ENCODE assay signal across 11 cellular contexts in the genomic region with DNA sequence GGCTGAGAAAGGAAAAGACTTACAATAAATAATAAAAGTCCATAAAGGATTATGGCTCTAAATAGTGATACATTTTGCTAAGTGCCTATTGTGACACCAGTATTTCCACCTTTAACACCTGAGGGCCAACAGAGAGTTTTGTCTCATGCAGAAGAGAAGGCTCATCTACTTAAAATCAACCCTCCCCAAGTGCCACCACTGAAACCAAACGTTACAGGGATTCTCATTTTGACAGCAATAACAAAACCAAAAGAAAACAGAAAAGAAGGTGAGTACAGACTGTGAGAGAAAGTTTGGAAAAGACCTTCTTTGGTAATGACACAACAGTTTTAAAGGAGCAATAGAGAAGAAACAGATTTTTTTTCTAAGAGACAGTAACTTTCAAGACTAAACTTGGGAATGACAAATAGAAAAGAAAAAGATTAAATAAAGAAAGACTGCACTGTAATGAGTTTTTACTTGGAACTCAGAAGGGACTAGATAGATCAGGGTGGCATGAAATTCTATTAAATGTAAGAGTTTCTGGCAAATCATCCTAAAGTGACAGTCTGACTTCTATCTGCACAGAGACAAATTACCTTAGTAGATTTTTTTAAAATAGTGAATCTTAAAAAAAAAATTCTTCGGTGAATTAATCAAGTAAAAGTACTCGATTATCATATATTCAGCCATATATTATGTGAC.
A peak's percentile ranks its signal among the peaks of the same experiment; 100 is the strongest.
DNase-seq lines count a peak whose midpoint lies in the region; ATAC-seq and TF ChIP-seq lines count a peak whose summit lies in the region.
"Had no signal": no experiment of that assay in that cellular context is flagged by ENCODE, and none has a peak within 500 bp of the region (broad histone marks: within the 10 kb centered on the region; RNA-seq: fewer than 3 reads in every experiment).

No MANE protein-coding gene starts in this region.

- no peaks in the 10 kb centered on the region for H3K9me3 ChIP-seq in heart left ventricle

- POLR2A ChIA-PET in activated CD8-positive, alpha-beta T cell treated with anti-CD3 and anti-CD28 coated beads, Interleukin-2, amount 10 ng/mL, durations not matched to agents 7 days and 5 days (lab: Charles Lee): interaction anchor here (1.2 to 1.3 kb wide), 2 partner anchors 13 to 21 kb away, joined by 4 read pairs; no protein-coding TSS in a partner anchor

- H3K27ac Mint-ChIP-seq in activated CD8-positive, alpha-beta T cell treated with anti-CD3 and anti-CD28 coated beads, Interleukin-2, amount 10 ng/mL, durations not matched to agents 7 days and 5 days: peak overlapping the region; percentile 91

- H3K4me3 ChIP-seq in heart left ventricle: no peak overlapping the region

- WGBS in heart left ventricle, 4 donors: 75 to 83% (median 82%) methylated on average over 3 of the region's 3 CpGs

- H3K9me3 Mint-ChIP-seq in activated CD8-positive, alpha-beta T cell treated with anti-CD3 and anti-CD28 coated beads, Interleukin-2, amount 10 ng/mL, durations not matched to agents 7 days and 5 days (ENCODE audit: insufficient read depth): no peaks in the 10 kb centered on the region

- TF ChIP-seq CTCF in GM13977 (IDR thresholded peaks at IDR 0.05; ENCODE audit: extremely low read depth, insufficient read depth, missing control alignments) (no peak), heart left ventricle (IDR thresholded peaks at IDR 0.05) (no peak)

- ATAC-seq in GM19452 (IDR thresholded peaks at IDR 0.05; ENCODE audit: unreplicated experiment) (peak; percentile 74), HG03060 (IDR thresholded peaks at IDR 0.05; ENCODE audit: low read depth, unreplicated experiment) (peak; percentile 64), heart left ventricle (no peak)
- peak; percentile 80 for ATAC-seq in activated CD8-positive, alpha-beta T cell treated with anti-CD3 and anti-CD28 coated beads, Interleukin-2, amount 10 ng/mL, durations not matched to agents 7 days and 5 days

- no peak for TF ChIP-seq POLR2A in heart left ventricle (IDR thresholded peaks at IDR 0.05)

- in situ Hi-C loops in GM13977 (cut with MboI; ENCODE audit: low pct_unique_long_range_greater_than_20kb, low sequenced_read_pairs, unreplicated experiment): no loop called here

- H3K27ac ChIP-seq in heart left ventricle: no peak overlapping the region

- H3K4me1 Mint-ChIP-seq in activated CD8-positive, alpha-beta T cell treated with anti-CD3 and anti-CD28 coated beads, Interleukin-2, amount 10 ng/mL, durations not matched to agents 7 days and 5 days (ENCODE audit: low read depth): peaks cover 50% of the 10 kb centered on the region

- DNase-seq in GM13977 (ENCODE audit: low spot score) (peak; percentile 58), heart left ventricle (no peak), glomerular visceral epithelial cell (ENCODE audit: extremely low spot score) (no peak), posterior vena cava (ENCODE audit: low spot score) (no peak)
- peak; percentile 63 for DNase-seq in activated CD8-positive, alpha-beta T cell treated with anti-CD3 and anti-CD28 coated beads, Interleukin-2, amount 10 ng/mL, durations not matched to agents 7 days and 5 days
- DNase-seq in stimulated activated CD8-positive, alpha-beta memory T cell treated with anti-CD3 and anti-CD28 coated beads, Interleukin-4, amount 100 ng/mL, for 48 hours: no peak
- DNase-seq: DMS79, KBM-7, naive B cell had no signal

- peaks cover 0 to 24% (median 0%) of the 10 kb centered on the region in 12 donors for H3K4me1 ChIP-seq in heart left ventricle

- H3K4me3 Mint-ChIP-seq in activated CD8-positive, alpha-beta T cell treated with anti-CD3 and anti-CD28 coated beads, Interleukin-2, amount 10 ng/mL, durations not matched to agents 7 days and 5 days: peak overlapping the region; percentile 61

- peaks cover 44% of the 10 kb centered on the region for H3K36me3 Mint-ChIP-seq in activated CD8-positive, alpha-beta T cell treated with anti-CD3 and anti-CD28 coated beads, Interleukin-2, amount 10 ng/mL, durations not matched to agents 7 days and 5 days (ENCODE audit: low read depth)

- H3K27me3 Mint-ChIP-seq in activated CD8-positive, alpha-beta T cell treated with anti-CD3 and anti-CD28 coated beads, Interleukin-2, amount 10 ng/mL, durations not matched to agents 7 days and 5 days (ENCODE audit: low read depth): no peaks in the 10 kb centered on the region
- H3K27me3 Mint-ChIP-seq: naive B cell had no signal

- CTCF ChIA-PET in activated CD8-positive, alpha-beta T cell treated with anti-CD3 and anti-CD28 coated beads, Interleukin-2, amount 10 ng/mL, durations not matched to agents 7 days and 5 days (lab: Charles Lee): interaction anchor here (1.1 to 1.3 kb wide), 2 partner anchors 9 to 11 kb away, joined by 3 to 4 read pairs; no protein-coding TSS in a partner anchor

- peaks cover 0 to 8% (median 0%) of the 10 kb centered on the region in 9 donors for H3K36me3 ChIP-seq in heart left ventricle

- intact Hi-C loops in heart left ventricle (cut with DNase I): no loop called here
- intact Hi-C loops in posterior vena cava (cut with DNase I): no loop called here

- no peaks in the 10 kb centered on the region for H3K27me3 ChIP-seq in heart left ventricle

Comparison
In these comparisons a context has a peak if more than half of its experiments do, and no peak if none do; other contexts are left out.
1. DNase-seq: peak in GM13977 (single experiment) and activated CD8-positive, alpha-beta T cell treated with anti-CD3 and anti-CD28 coated beads, Interleukin-2, amount 10 ng/mL, durations not matched to agents 7 days and 5 days (single experiment); none in heart left ventricle (0 of 5), glomerular visceral epithelial cell (single experiment), posterior vena cava (single experiment) and stimulated activated CD8-positive, alpha-beta memory T cell treated with anti-CD3 and anti-CD28 coated beads, Interleukin-4, amount 100 ng/mL, for 48 hours (single experiment).
2. ATAC-seq: peak in GM19452 (single experiment), HG03060 (single experiment) and activated CD8-positive, alpha-beta T cell treated with anti-CD3 and anti-CD28 coated beads, Interleukin-2, amount 10 ng/mL, durations not matched to agents 7 days and 5 days (single experiment); none in heart left ventricle (0 of 4).